ENCODE assay signal across 23 cellular contexts in the genomic region with DNA sequence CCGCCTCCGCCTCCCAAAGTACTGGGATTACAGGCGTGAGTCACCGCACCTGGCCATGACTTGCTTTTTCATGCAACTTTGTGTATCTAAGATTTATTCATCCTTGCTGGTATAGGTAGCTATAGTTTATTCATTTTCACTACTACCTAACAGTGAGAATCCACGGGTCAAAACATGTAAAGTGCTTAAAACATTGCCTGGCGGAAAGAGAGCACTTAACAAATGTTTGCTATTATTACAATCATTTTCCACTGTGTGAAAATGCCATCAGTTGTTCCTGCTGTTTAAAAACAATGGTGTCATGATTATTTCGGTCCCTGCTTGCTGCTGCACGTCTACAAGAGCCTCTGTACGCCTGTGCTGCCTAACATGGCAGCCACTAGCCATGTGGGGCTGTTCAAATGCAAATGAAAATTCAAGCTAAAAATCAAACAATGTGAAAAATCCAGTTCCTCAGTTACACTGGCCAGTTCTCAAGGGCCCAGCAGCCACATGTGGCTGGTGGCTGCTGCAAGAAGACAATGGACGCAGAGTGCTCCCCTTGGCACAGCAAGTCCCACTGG.
A peak's percentile ranks its signal among the peaks of the same experiment; 100 is the strongest.
DNase-seq lines count a peak whose midpoint lies in the region; ATAC-seq and TF ChIP-seq lines count a peak whose summit lies in the region.
"Had no signal": no experiment of that assay in that cellular context is flagged by ENCODE, and none has a peak within 500 bp of the region (broad histone marks: within the 10 kb centered on the region; RNA-seq: fewer than 3 reads in every experiment).

No MANE protein-coding gene starts in this region.

- intact Hi-C loops in PC-3 (cut with micrococcal nuclease), result no loop called here
- intact Hi-C loops in CD8-positive, alpha-beta T cell (cut with DNase I, micrococcal nuclease), result no loop called here

- no peaks in the 10 kb centered on the region for H3K27me3 Mint-ChIP-seq in progenitor cell of endocrine pancreas
- no peaks in the 10 kb centered on the region for H3K27me3 Mint-ChIP-seq in CD8-positive, alpha-beta T cell (ENCODE audit: low read depth)
- H3K27me3 Mint-ChIP-seq: activated B cell treated with CpG ODN at 0.5 μM for 24 hours; activated CD8-positive, alpha-beta T cell treated with anti-CD3 and anti-CD28 coated beads for 36 hours; stimulated activated memory B cell treated with anti-CD40 and anti-IgM and Interleukin-4, amounts not matched to agents 10 μg/mL and 1 μg/mL and 100 μg/mL, for 72 hours had no signal

- H3K4me1 ChIP-seq in HAP-1, result peaks cover 31% of the 10 kb centered on the region
- peaks cover 6% of the 10 kb centered on the region; the same call in 1 of the 2 replicates for H3K4me1 ChIP-seq in PC-3 (ENCODE audit: insufficient read depth, low read length)
- no peaks in the 10 kb centered on the region for H3K4me1 ChIP-seq in CD8-positive, alpha-beta T cell (ENCODE audit: insufficient read depth, low read length)
- H3K4me1 ChIP-seq: colonic mucosa had no signal

- H3K36me3 Mint-ChIP-seq in progenitor cell of endocrine pancreas (ENCODE audit: insufficient read depth), result peaks cover 12% of the 10 kb centered on the region
- peaks cover 34% of the 10 kb centered on the region for H3K36me3 Mint-ChIP-seq in CD8-positive, alpha-beta T cell
- H3K36me3 Mint-ChIP-seq: activated naive CD4-positive, alpha-beta T cell treated with anti-CD3 and anti-CD28 coated beads, Interleukin-2, amount 50 U/mL, for 72 hours had no signal

- H3K4me2 ChIP-seq in PC-3 (ENCODE audit: low read length), result no peak overlapping the region

- no peak for TF ChIP-seq CTCF in PC-3 (conservative IDR thresholded peaks at IDR 0.05; ENCODE audit: low read depth, low read length)
- TF ChIP-seq CTCF in progenitor cell of endocrine pancreas (IDR thresholded peaks at IDR 0.05; ENCODE audit: unreplicated experiment), result no peak
- no peak for TF ChIP-seq CTCF in CD8-positive, alpha-beta T cell (IDR thresholded peaks at IDR 0.05)

- H3F3A ChIP-seq in PC-3 (ENCODE audit: low read length, unreplicated experiment), result no peaks in the 10 kb centered on the region

- H3K9ac ChIP-seq in PC-3 (ENCODE audit: low read length), result no peak overlapping the region

- peaks cover 40% of the 10 kb centered on the region for H3K4me1 Mint-ChIP-seq in progenitor cell of endocrine pancreas (ENCODE audit: low read depth)
- peaks cover 22% of the 10 kb centered on the region for H3K4me1 Mint-ChIP-seq in CD8-positive, alpha-beta T cell (ENCODE audit: low read depth)
- H3K4me1 Mint-ChIP-seq: activated B cell treated with CpG ODN at 0.5 μM for 24 hours had no signal

- POLR2A ChIA-PET in PC-3 (lab: Charles Lee; ENCODE audit: unreplicated experiment), result no interaction called here
- POLR2A ChIA-PET in CD8-positive, alpha-beta T cell (lab: Charles Lee), result interaction anchor here (0.7 kb wide), 1 partner anchor 166 kb away, joined by 3 read pairs; no protein-coding TSS in a partner anchor

- H3K4me3 ChIP-seq in HAP-1 (no peak overlapping the region), PC-3 (ENCODE audit: low read length) (no peak overlapping the region)
- H3K4me3 ChIP-seq in CD8-positive, alpha-beta T cell (ENCODE audit: low read depth, low read length), result no peak overlapping the region
- H3K4me3 ChIP-seq: colonic mucosa, mucosa of descending colon, SJSA1, tibial nerve had no signal

- H3K27ac Mint-ChIP-seq in progenitor cell of endocrine pancreas, result peak overlapping the region; percentile 84
- H3K27ac Mint-ChIP-seq in CD8-positive, alpha-beta T cell, result no peak overlapping the region
- H3K27ac Mint-ChIP-seq: activated B cell treated with CpG ODN at 0.5 μM for 24 hours; activated CD8-positive, alpha-beta T cell treated with anti-CD3 and anti-CD28 coated beads for 36 hours; stimulated activated memory B cell treated with anti-CD40 and anti-IgM and Interleukin-4, amounts not matched to agents 10 μg/mL and 1 μg/mL and 100 μg/mL, for 72 hours had no signal

- H3K27me3 ChIP-seq in HAP-1 (ENCODE audit: low read depth) (no peaks in the 10 kb centered on the region), PC-3 (ENCODE audit: low read length) (no peaks in the 10 kb centered on the region)
- no peaks in the 10 kb centered on the region for H3K27me3 ChIP-seq in CD8-positive, alpha-beta T cell (ENCODE audit: insufficient read depth, low read length)
- H3K27me3 ChIP-seq: colonic mucosa, neutrophil, SJSA1, tibial nerve had no signal

- H3K9me3 ChIP-seq in HAP-1 (no peaks in the 10 kb centered on the region; the same call in 1 of the 2 replicates), PC-3 (ENCODE audit: low read length) (no peaks in the 10 kb centered on the region)
- no peaks in the 10 kb centered on the region for H3K9me3 ChIP-seq in CD8-positive, alpha-beta T cell (ENCODE audit: low read length)
- H3K9me3 ChIP-seq: colonic mucosa, mucosa of descending colon, neutrophil, SJSA1, tibial nerve had no signal

- DNase-seq in HAP-1 (ENCODE audit: low spot score in 2 of 2) (peak; percentile 54 to 67), PC-3 (peak; percentile 5), progenitor cell of endocrine pancreas (ENCODE audit: low spot score, unreplicated experiment) (no peak), NOMO-1 treated with DMSO at 0.1 percent for 48 hours (lab: John Stamatoyannopoulos, UW; ENCODE audit: unreplicated experiment) (no peak)
- no peak for DNase-seq in stimulated activated naive CD4-positive, alpha-beta T cell (lab: John Stamatoyannopoulos, UW)
- DNase-seq in CD8-positive, alpha-beta T cell, result no peak
- DNase-seq: activated B cell treated with CpG ODN at 0.5 μM for 24 hours; activated CD8-positive, alpha-beta T cell treated with anti-CD3 and anti-CD28 coated beads for 36 hours; activated T-cell treated with anti-CD3 and anti-CD28 coated beads, Interleukin-2, amount 50 U/mL, for 1 hour; AML-193; colonic mucosa; COR-L47; EL; mucosa of descending colon; NCI-H1417 treated with DMSO at 0.1 percent for 48 hours; NCI-H2171 treated with DMSO at 0.1 percent for 48 hours; NCI-H748 treated with DMSO at 0.1 percent for 48 hours had no signal

- no peaks in the 10 kb centered on the region for H3K9me2 ChIP-seq in PC-3 (replicated peaks; ENCODE audit: low read length)

- in situ Hi-C loops in HAP-1 (cut with MboI; ENCODE audit: low sequenced_read_pairs), result no loop called here

- H4K20me1 ChIP-seq in PC-3 (ENCODE audit: low read length), result no peaks in the 10 kb centered on the region

- no peak overlapping the region for H3K27ac ChIP-seq in PC-3 (ENCODE audit: low read length)
- no peak overlapping the region for H3K27ac ChIP-seq in CD8-positive, alpha-beta T cell (ENCODE audit: low read depth, low read length)
- H3K27ac ChIP-seq: colonic mucosa, neutrophil, SJSA1, tibial nerve had no signal

- CTCF ChIA-PET in PC-3 (lab: Charles Lee), result no interaction called here
- CTCF ChIA-PET in CD8-positive, alpha-beta T cell (lab: Charles Lee), result interaction anchor here (1.7 kb wide), 1 partner anchor 104 kb away, joined by 4 read pairs; no protein-coding TSS in a partner anchor

- peaks cover 9% of the 10 kb centered on the region for H3K36me3 ChIP-seq in HAP-1 (replicated peaks)
- H3K36me3 ChIP-seq in PC-3 (ENCODE audit: low read depth, low read length), result peaks cover 3% of the 10 kb centered on the region
- H3K36me3 ChIP-seq in CD8-positive, alpha-beta T cell (ENCODE audit: insufficient read depth, low read length), result no peaks in the 10 kb centered on the region
- H3K36me3 ChIP-seq: colonic mucosa, neutrophil had no signal

- no peak for ATAC-seq in PC-3
- ATAC-seq in esophagus mucosa, result peak; percentile 85
- ATAC-seq in CD8-positive, alpha-beta T cell, result no peak
- ATAC-seq: activated CD8-positive, alpha-beta T cell treated with anti-CD3 and anti-CD28 coated beads for 36 hours; activated naive CD4-positive, alpha-beta T cell treated with anti-CD3 and anti-CD28 coated beads, Interleukin-2, amount 50 U/mL, for 72 hours; mucosa of descending colon; stimulated activated memory B cell treated with anti-CD40 and anti-IgM and Interleukin-4, amounts not matched to agents 10 μg/mL and 1 μg/mL and 100 μg/mL, for 72 hours had no signal

- no peaks in the 10 kb centered on the region for H3K9me3 Mint-ChIP-seq in progenitor cell of endocrine pancreas (ENCODE audit: low read depth)
- no peaks in the 10 kb centered on the region for H3K9me3 Mint-ChIP-seq in CD8-positive, alpha-beta T cell
- H3K9me3 Mint-ChIP-seq: activated B cell treated with CpG ODN at 0.5 μM for 24 hours; activated CD8-positive, alpha-beta T cell treated with anti-CD3 and anti-CD28 coated beads for 36 hours; activated naive CD4-positive, alpha-beta T cell treated with anti-CD3 and anti-CD28 coated beads, Interleukin-2, amount 50 U/mL, for 72 hours; stimulated activated memory B cell treated with anti-CD40 and anti-IgM and Interleukin-4, amounts not matched to agents 10 μg/mL and 1 μg/mL and 100 μg/mL, for 72 hours had no signal

- H2AFZ ChIP-seq in PC-3 (ENCODE audit: low read length), result no peak overlapping the region

- H3K4me3 Mint-ChIP-seq in progenitor cell of endocrine pancreas (ENCODE audit: low read depth), result no peak overlapping the region
- no peak overlapping the region for H3K4me3 Mint-ChIP-seq in CD8-positive, alpha-beta T cell
- H3K4me3 Mint-ChIP-seq: activated B cell treated with CpG ODN at 0.5 μM for 24 hours; activated CD8-positive, alpha-beta T cell treated with anti-CD3 and anti-CD28 coated beads for 36 hours; stimulated activated memory B cell treated with anti-CD40 and anti-IgM and Interleukin-4, amounts not matched to agents 10 μg/mL and 1 μg/mL and 100 μg/mL, for 72 hours had no signal

- no TSS peak for BruUV-seq in PC-3 (replicated peaks; lab: Mats Ljungman, UMichigan)

- H3K79me2 ChIP-seq in PC-3 (ENCODE audit: low read length), result peaks cover 55% of the 10 kb centered on the region

Comparison
In these comparisons a context has a peak if more than half of its experiments do, and no peak if none do; other contexts are left out.
1. DNase-seq: peak in HAP-1 (2 of 2) and PC-3 (single experiment); none in progenitor cell of endocrine pancreas (single experiment), stimulated activated naive CD4-positive, alpha-beta T cell (0 of 6), NOMO-1 treated with DMSO at 0.1 percent for 48 hours (single experiment) and CD8-positive, alpha-beta T cell (0 of 7).